ENCODE assay signal across 9 cellular contexts in genomic region chr13:113110048-113110851, GRCh38. TPM values are rescaled to one million over a fixed set of nuclear protein-coding genes. Genes with fewer than 3 reads are reported as not detected.
DNase-seq lines count a peak whose midpoint lies in the region; ATAC-seq and TF ChIP-seq lines count a peak whose summit lies in the region.
"Had no signal": no experiment of that assay in that cellular context is flagged by ENCODE, and none has a peak within 500 bp of the region (broad histone marks: within the 10 kb centered on the region; RNA-seq: fewer than 3 reads in every experiment).

No MANE protein-coding gene starts in this region.

- H3K9ac ChIP-seq in endocrine pancreas (ENCODE audit: control insufficient read depth, insufficient read depth, low read length), result peak overlapping the region; percentile 38

- no peaks in the 10 kb centered on the region for H3K36me3 Mint-ChIP-seq in nephron (ENCODE audit: low read depth)

- H3K4me1 ChIP-seq in endocrine pancreas (ENCODE audit: control insufficient read depth, insufficient read depth, low read length) (no peaks in the 10 kb centered on the region), urinary bladder (ENCODE audit: insufficient read depth) (no peaks in the 10 kb centered on the region)

- ATAC-seq in HG03135 (IDR thresholded peaks at IDR 0.05; ENCODE audit: unreplicated experiment) (no peak), HG02678 (IDR thresholded peaks at IDR 0.05; ENCODE audit: unreplicated experiment) (no peak)
- ATAC-seq: Panc1 had no signal

- H3K9me3 ChIP-seq in endocrine pancreas (ENCODE audit: control insufficient read depth, low read length), result no peaks in the 10 kb centered on the region

- no peak overlapping the region for H3K27ac Mint-ChIP-seq in nephron

- H3K27ac ChIP-seq in urinary bladder (ENCODE audit: low read depth), result no peak overlapping the region

- H3K36me3 ChIP-seq in endocrine pancreas (ENCODE audit: control insufficient read depth, insufficient read depth, low read length) (no peaks in the 10 kb centered on the region), urinary bladder (ENCODE audit: insufficient read depth) (no peaks in the 10 kb centered on the region)

- H3K27me3 ChIP-seq in endocrine pancreas (ENCODE audit: control insufficient read depth, insufficient read depth, low read length), result no peaks in the 10 kb centered on the region

- peak; percentile 18 for DNase-seq in activated gamma-delta T cell treated with Interleukin-2 at 50 U/mL for 16 hours
- no peak for DNase-seq in activated gamma-delta T cell (lab: John Stamatoyannopoulos, UW)
- DNase-seq in NCI-H2171 (lab: John Stamatoyannopoulos, UW), result no peak

- no peak for TF ChIP-seq CTCF in nephron (IDR thresholded peaks at IDR 0.05; ENCODE audit: unreplicated experiment in 3 of 3)

- H3K4me3 Mint-ChIP-seq in nephron, result peak overlapping the region; percentile 49 to 60 (median 54)

- H3K9me3 Mint-ChIP-seq in nephron, result no peaks in the 10 kb centered on the region

- H3K4me1 Mint-ChIP-seq in nephron, result no peaks in the 10 kb centered on the region

- H3K4me3 ChIP-seq in endocrine pancreas (ENCODE audit: control insufficient read depth, insufficient read depth, low read length) (no peak overlapping the region), urinary bladder (ENCODE audit: low read depth, low read length) (peak overlapping the region; percentile 32)

- peaks cover 14% of the 10 kb centered on the region for H3K27me3 Mint-ChIP-seq in nephron (ENCODE audit: low read depth)

- WGBS in urinary bladder, result 1% methylated on average over 99 of the region's 99 CpGs

RNA-seq across cellular contexts. Expression of gene F7, which starts 4.7 kb away (rescaled TPM):
- total RNA-seq in urinary bladder, result 0.63 TPM
- polyA plus RNA-seq in urinary bladder, result 0.30 TPM

RNA-seq across cellular contexts. Expression of gene F10, which starts 12.3 kb away (rescaled TPM):
- 27.6 TPM for total RNA-seq in urinary bladder
- 26.7 TPM for polyA plus RNA-seq in urinary bladder

RNA-seq across cellular contexts. Expression of gene PROZ, which starts 48.2 kb away (rescaled TPM):
- total RNA-seq in urinary bladder, result not detected
- polyA plus RNA-seq in urinary bladder, result not detected
